20 cellular contexts compared by ENCODE assay signal in genomic region chr7:55095672-55096071, GRCh38.
DNase-seq lines count a peak whose midpoint lies in the region; ATAC-seq, FAIRE-seq and TF ChIP-seq lines count a peak whose summit lies in the region.
"Had no signal": no experiment of that assay in that cellular context is flagged by ENCODE, and none has a peak within 500 bp of the region (broad histone marks: within the 10 kb centered on the region; RNA-seq: fewer than 3 reads in every experiment).

No MANE protein-coding gene starts in this region.

- DNase-seq in right atrium auricular region (ENCODE audit: low spot score), result no peak
- DNase-seq in cardiac septum (ENCODE audit: low spot score), result no peak
- DNase-seq in Panc1 (ENCODE audit: low read depth, low spot score), result no peak
- no peak for DNase-seq in bronchial epithelial cell (ENCODE audit: low read depth)
- no peak for DNase-seq in gastrocnemius medialis
- no peak for DNase-seq in NCI-H526 treated with DMSO at 0.1 percent for 48 hours (lab: John Stamatoyannopoulos, UW)
- DNase-seq in NCI-H1436 treated with DMSO at 0.1 percent for 48 hours (lab: John Stamatoyannopoulos, UW), result no peak
- no peak for DNase-seq in AG08395 (ENCODE audit: low spot score)
- DNase-seq: CD8-positive, alpha-beta T cell; DND-41; NCI-H1417; NCI-H2029; NCI-H2171; NCI-H446; NCI-H774; Peyer's patch; SHP77 treated with DMSO at 0.1 percent for 48 hours had no signal

- H3K4me3 ChIP-seq in right atrium auricular region (no peak overlapping the region), Panc1 (ENCODE audit: low read depth in 2 of 2, low read length in 2 of 2) (no peak overlapping the region), bronchial epithelial cell (ENCODE audit: low read depth, low read length) (no peak overlapping the region), gastrocnemius medialis (no peak overlapping the region)
- H3K4me3 ChIP-seq: BLaER1, GM23338, Peyer's patch had no signal

- FAIRE-seq in bronchial epithelial cell (lab: Jason Lieb, UNC), result peak; percentile 95
- FAIRE-seq: G401.6 had no signal

- TF ChIP-seq POLR2A in gastrocnemius medialis (IDR thresholded peaks at IDR 0.05), result no peak

- H3K9me3 ChIP-seq in right atrium auricular region (no peaks in the 10 kb centered on the region), Panc1 (ENCODE audit: control insufficient read depth, insufficient read depth, low read depth, low read length) (no peaks in the 10 kb centered on the region), gastrocnemius medialis (no peaks in the 10 kb centered on the region)
- H3K9me3 ChIP-seq: BLaER1, Peyer's patch had no signal

- H3K4me1 ChIP-seq in right atrium auricular region (peaks cover 0 to 85% of the 10 kb centered on the region in 2 donors), Panc1 (ENCODE audit: control insufficient read depth, insufficient read depth, low read length) (peaks cover 99% of the 10 kb centered on the region), gastrocnemius medialis (peaks cover 36 to 64% of the 10 kb centered on the region in 2 donors)

- POLR2A ChIA-PET in Panc1 (lab: Charles Lee), result interaction anchor here (0.6 kb wide), 1 partner anchor 75 kb away, joined by 6 read pairs; no protein-coding TSS in a partner anchor

- TF ChIP-seq CTCF in right atrium auricular region (IDR thresholded peaks at IDR 0.05) (no peak), Panc1 (IDR thresholded peaks at IDR 0.05) (no peak), bronchial epithelial cell (IDR thresholded peaks at IDR 0.05; ENCODE audit: insufficient read depth, low read length, severe bottlenecking) (no peak), gastrocnemius medialis (IDR thresholded peaks at IDR 0.05 in 4 of 5, conservative IDR thresholded peaks at IDR 0.05 in 1 of 5) (no peak)

- in situ Hi-C loops in Panc1 (cut with HindIII; ENCODE audit: low pct_unique_long_range_greater_than_20kb, low sequenced_read_pairs) (no loop called here), gastrocnemius medialis (cut with MboI; ENCODE audit: low sequenced_read_pairs in 4 of 4) (no loop called here)

- H3K27ac ChIP-seq in right atrium auricular region (peak overlapping the region; percentile 64 to 87), Panc1 (ENCODE audit: low read length) (peak overlapping the region; percentile 34), gastrocnemius medialis (peak overlapping the region in 3 of 4 donors; percentile 4 to 79 (median 22))
- H3K27ac ChIP-seq: BLaER1, Peyer's patch had no signal

- ATAC-seq in Panc1 (no peak), gastrocnemius medialis (no peak)
- ATAC-seq: CD8-positive, alpha-beta T cell; GM23338 had no signal

- CTCF ChIA-PET in Panc1 (lab: Charles Lee), result no interaction called here

- intact Hi-C loops in cardiac septum (cut with DNase I) (no loop called here), Panc1 (cut with micrococcal nuclease; ENCODE audit: unreplicated experiment) (no loop called here), gastrocnemius medialis (cut with DNase I; ENCODE audit: low total_unique reads) (no loop called here)

- no TSS peak for BruUV-seq in Panc1 (replicated peaks; lab: Mats Ljungman, UMichigan)

- H3K36me3 ChIP-seq in right atrium auricular region (no peaks in the 10 kb centered on the region), Panc1 (ENCODE audit: control insufficient read depth, insufficient read depth, low read length) (no peaks in the 10 kb centered on the region), bronchial epithelial cell (ENCODE audit: control insufficient read depth, insufficient read depth, low read length) (no peaks in the 10 kb centered on the region), gastrocnemius medialis (no peaks in the 10 kb centered on the region)
- H3K36me3 ChIP-seq: BLaER1, Peyer's patch had no signal

- H3K27me3 ChIP-seq in right atrium auricular region, result no peaks in the 10 kb centered on the region
- no peaks in the 10 kb centered on the region for H3K27me3 ChIP-seq in Panc1 (ENCODE audit: control insufficient read depth, insufficient read depth, low read length)
- no peaks in the 10 kb centered on the region for H3K27me3 ChIP-seq in bronchial epithelial cell (ENCODE audit: control insufficient read depth, insufficient read depth, low read length)
- H3K27me3 ChIP-seq in gastrocnemius medialis, result no peaks in the 10 kb centered on the region
- H3K27me3 ChIP-seq: BLaER1, Peyer's patch had no signal

Comparison
In these comparisons a context has a peak if more than half of its experiments do, and no peak if none do; other contexts are left out.
1. H3K27ac ChIP-seq: peak in every context shown above with its lines; median percentile 76 in right atrium auricular region; 34 in Panc1; 22 in gastrocnemius medialis.